ENCODE assay signal across 1 cellular context in genomic region chr7:76392531-76393115, GRCh38.
TF ChIP-seq lines count a peak whose summit lies in the region.

No MANE protein-coding gene starts in this region.

TF ChIP-seq in endothelial cell of umbilical vein, 7 proteins besides CTCF, POLR2A, EP300 and RAD21:
- TF ChIP-seq JUN (IDR thresholded peaks at IDR 0.05; ENCODE audit: borderline replicate concordance, insufficient read depth, insufficient read length, low read depth), result no peak
- TF ChIP-seq EZH2 (IDR thresholded peaks at IDR 0.05; ENCODE audit: borderline replicate concordance, low read depth, low read length, severe bottlenecking), result no peak
- no peak for TF ChIP-seq FOS (IDR thresholded peaks at IDR 0.05; ENCODE audit: borderline replicate concordance, insufficient read depth, low read length)
- TF ChIP-seq MAX (IDR thresholded peaks at IDR 0.05; ENCODE audit: insufficient read depth, insufficient read length), result no peak
- TF ChIP-seq POLR2AphosphoS5 (IDR thresholded peaks at IDR 0.05; ENCODE audit: insufficient read depth, low read depth, low read length), result no peak
- no peak for TF ChIP-seq GATA2 (IDR thresholded peaks at IDR 0.05; ENCODE audit: insufficient read depth, insufficient read length, low read depth, low read length)
- TF ChIP-seq MYC (IDR thresholded peaks at IDR 0.05; ENCODE audit: low read depth, low read length), result no peak
